ENCODE assay signal across 12 cellular contexts in the genomic region with DNA sequence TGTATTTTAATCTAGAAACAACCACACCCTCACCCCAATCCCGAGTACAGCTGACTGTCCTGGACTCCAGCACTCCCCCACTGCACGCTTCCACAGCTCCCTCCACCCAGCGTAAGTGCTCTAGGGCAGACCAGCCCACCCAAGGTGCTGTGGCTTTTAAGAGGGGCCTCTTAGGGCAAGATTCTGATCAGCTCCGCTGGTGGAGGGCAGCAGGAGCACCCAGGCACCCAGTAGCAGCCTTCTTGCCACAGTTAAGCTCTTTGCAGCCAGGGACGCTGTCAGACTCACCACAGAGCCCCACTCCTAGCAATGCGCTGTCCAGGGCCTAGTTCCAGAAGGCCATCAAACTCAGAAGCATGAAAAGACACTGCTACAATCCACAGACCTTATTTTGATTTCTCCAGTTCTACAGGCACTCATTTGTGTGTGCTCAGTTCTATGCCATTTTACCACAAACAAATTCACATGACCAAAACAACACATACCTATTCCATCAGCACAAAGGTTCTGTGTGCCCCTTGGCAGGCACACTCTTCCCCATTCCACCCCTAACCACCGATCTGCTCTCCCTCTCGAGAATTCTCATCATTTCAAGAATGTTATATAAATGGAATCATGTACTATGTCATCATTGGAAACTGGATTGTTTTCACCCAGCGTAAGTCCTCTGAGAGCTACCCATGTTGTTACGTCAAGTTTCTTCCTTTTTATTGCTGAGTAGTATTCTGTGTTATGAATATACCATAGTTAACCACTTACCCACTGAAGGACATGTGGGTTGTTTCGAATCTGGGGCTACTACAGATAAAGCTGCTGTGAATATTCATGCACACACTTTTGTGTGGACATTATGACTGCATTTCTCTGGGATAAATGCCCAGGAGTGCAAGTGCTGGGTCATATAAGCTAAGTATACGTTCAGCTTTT. TPM values are rescaled to one million over a fixed set of nuclear protein-coding genes. Genes with fewer than 3 reads are reported as not detected.
DNase-seq lines count a peak whose midpoint lies in the region; ATAC-seq and TF ChIP-seq lines count a peak whose summit lies in the region.
"Had no signal": no experiment of that assay in that cellular context is flagged by ENCODE, and none has a peak within 500 bp of the region (broad histone marks: within the 10 kb centered on the region; RNA-seq: fewer than 3 reads in every experiment).

No MANE protein-coding gene starts in this region.

- H3K4me3 Mint-ChIP-seq in activated T-cell treated with anti-CD3 and anti-CD28 coated beads, Interleukin-2, amount 50 U/mL, for 72 hours = peak overlapping the region in 1 of 2 donors; percentile 61
- H3K4me3 Mint-ChIP-seq in T-helper 1 cell treated with Interleukin-12 subunit alpha and Interleukin-12 subunit beta and Interleukin-4 antibody, amounts not matched to agents 30 μg/mL and 1 μg/mL, for 36 hours = no peak overlapping the region
- H3K4me3 Mint-ChIP-seq in effector memory CD8-positive, alpha-beta T cell = no peak overlapping the region
- H3K4me3 Mint-ChIP-seq in stimulated activated effector memory CD8-positive, alpha-beta T cell treated with anti-CD3 and anti-CD28 coated beads, Interleukin-12 subunit alpha, Interleukin-12 subunit beta, amount 100 ng/mL, for 72 hours = peak overlapping the region; percentile 3

- H3K27me3 ChIP-seq in gastrocnemius medialis = no peaks in the 10 kb centered on the region

- no peaks in the 10 kb centered on the region for H3K27me3 Mint-ChIP-seq in activated T-cell treated with anti-CD3 and anti-CD28 coated beads, Interleukin-2, amount 50 U/mL, for 72 hours (ENCODE audit: low read depth)
- no peaks in the 10 kb centered on the region for H3K27me3 Mint-ChIP-seq in T-helper 1 cell treated with Interleukin-12 subunit alpha and Interleukin-12 subunit beta and Interleukin-4 antibody, amounts not matched to agents 30 μg/mL and 1 μg/mL, for 36 hours (ENCODE audit: low read depth)
- H3K27me3 Mint-ChIP-seq in effector memory CD8-positive, alpha-beta T cell = no peaks in the 10 kb centered on the region

- peaks cover 0 to 3% of the 10 kb centered on the region in 2 donors for H3K9me3 Mint-ChIP-seq in activated T-cell treated with anti-CD3 and anti-CD28 coated beads, Interleukin-2, amount 50 U/mL, for 72 hours
- H3K9me3 Mint-ChIP-seq in T-helper 1 cell treated with Interleukin-12 subunit alpha and Interleukin-12 subunit beta and Interleukin-4 antibody, amounts not matched to agents 30 μg/mL and 1 μg/mL, for 36 hours = no peaks in the 10 kb centered on the region
- no peaks in the 10 kb centered on the region for H3K9me3 Mint-ChIP-seq in effector memory CD8-positive, alpha-beta T cell
- peaks cover 3% of the 10 kb centered on the region for H3K9me3 Mint-ChIP-seq in stimulated activated effector memory CD8-positive, alpha-beta T cell treated with anti-CD3 and anti-CD28 coated beads, Interleukin-12 subunit alpha, Interleukin-12 subunit beta, amount 100 ng/mL, for 72 hours

- intact Hi-C loops in gastrocnemius medialis (cut with DNase I; ENCODE audit: low total_unique reads) = no loop called here

- peak overlapping the region; percentile 88 for H3K27ac Mint-ChIP-seq in activated T-cell treated with anti-CD3 and anti-CD28 coated beads, Interleukin-2, amount 50 U/mL, for 72 hours
- H3K27ac Mint-ChIP-seq in T-helper 1 cell treated with Interleukin-12 subunit alpha and Interleukin-12 subunit beta and Interleukin-4 antibody, amounts not matched to agents 30 μg/mL and 1 μg/mL, for 36 hours = peak overlapping the region; percentile 57
- peak overlapping the region; percentile 80 to 89 for H3K27ac Mint-ChIP-seq in effector memory CD8-positive, alpha-beta T cell
- peak overlapping the region; percentile 60 for H3K27ac Mint-ChIP-seq in stimulated activated effector memory CD8-positive, alpha-beta T cell treated with anti-CD3 and anti-CD28 coated beads, Interleukin-12 subunit alpha, Interleukin-12 subunit beta, amount 100 ng/mL, for 72 hours

- no peaks in the 10 kb centered on the region for H3K9me3 ChIP-seq in gastrocnemius medialis

- H3K36me3 Mint-ChIP-seq in activated T-cell treated with anti-CD3 and anti-CD28 coated beads, Interleukin-2, amount 50 U/mL, for 72 hours (ENCODE audit: insufficient read depth in 2 of 2) = peaks cover 6 to 13% of the 10 kb centered on the region in 2 donors
- H3K36me3 Mint-ChIP-seq in T-helper 1 cell treated with Interleukin-12 subunit alpha and Interleukin-12 subunit beta and Interleukin-4 antibody, amounts not matched to agents 30 μg/mL and 1 μg/mL, for 36 hours (ENCODE audit: low read depth) = peaks cover 38% of the 10 kb centered on the region
- H3K36me3 Mint-ChIP-seq in effector memory CD8-positive, alpha-beta T cell (ENCODE audit: insufficient read depth) = peaks cover 6% of the 10 kb centered on the region
- peaks cover 10% of the 10 kb centered on the region for H3K36me3 Mint-ChIP-seq in stimulated activated effector memory CD8-positive, alpha-beta T cell treated with anti-CD3 and anti-CD28 coated beads, Interleukin-12 subunit alpha, Interleukin-12 subunit beta, amount 100 ng/mL, for 72 hours

- in situ Hi-C loops in gastrocnemius medialis (cut with MboI; ENCODE audit: low sequenced_read_pairs in 4 of 4) = no loop called here

- no peak for TF ChIP-seq POLR2A in gastrocnemius medialis (IDR thresholded peaks at IDR 0.05)

- peaks cover under 1% of the 10 kb centered on the region in 2 donors for H3K4me1 ChIP-seq in gastrocnemius medialis

- H3K27ac ChIP-seq in gastrocnemius medialis = no peak overlapping the region
- H3K27ac ChIP-seq: parathyroid adenoma had no signal

- H3K36me3 ChIP-seq in gastrocnemius medialis = no peaks in the 10 kb centered on the region

- peak in 1 of 2 donors; percentile 38 for ATAC-seq in activated T-cell treated with anti-CD3 and anti-CD28 coated beads, Interleukin-2, amount 50 U/mL, for 72 hours (replicated peaks in 1 of 2)
- no peak for ATAC-seq in effector memory CD8-positive, alpha-beta T cell (replicated peaks)
- ATAC-seq in stimulated activated effector memory CD8-positive, alpha-beta T cell treated with anti-CD3 and anti-CD28 coated beads, Interleukin-12 subunit alpha, Interleukin-12 subunit beta, amount 100 ng/mL, for 72 hours = peak; percentile 60
- no peak for ATAC-seq in gastrocnemius medialis
- ATAC-seq in HG03342 (IDR thresholded peaks at IDR 0.05; ENCODE audit: unreplicated experiment) = no peak

- H3K4me3 ChIP-seq in gastrocnemius medialis = no peak overlapping the region

- TF ChIP-seq CTCF in gastrocnemius medialis (IDR thresholded peaks at IDR 0.05 in 4 of 5, conservative IDR thresholded peaks at IDR 0.05 in 1 of 5) = no peak

- peaks cover 89% of the 10 kb centered on the region for H3K4me1 Mint-ChIP-seq in activated T-cell treated with anti-CD3 and anti-CD28 coated beads, Interleukin-2, amount 50 U/mL, for 72 hours (ENCODE audit: low read depth)
- peaks cover 66% of the 10 kb centered on the region for H3K4me1 Mint-ChIP-seq in T-helper 1 cell treated with Interleukin-12 subunit alpha and Interleukin-12 subunit beta and Interleukin-4 antibody, amounts not matched to agents 30 μg/mL and 1 μg/mL, for 36 hours (ENCODE audit: low read depth)
- H3K4me1 Mint-ChIP-seq in effector memory CD8-positive, alpha-beta T cell (ENCODE audit: low read depth in 2 of 2) = peaks cover 57 to 63% of the 10 kb centered on the region in 2 donors
- peaks cover 68% of the 10 kb centered on the region for H3K4me1 Mint-ChIP-seq in stimulated activated effector memory CD8-positive, alpha-beta T cell treated with anti-CD3 and anti-CD28 coated beads, Interleukin-12 subunit alpha, Interleukin-12 subunit beta, amount 100 ng/mL, for 72 hours

- peak in 1 of 2 donors; percentile 16 for DNase-seq in activated T-cell treated with anti-CD3 and anti-CD28 coated beads, Interleukin-2, amount 50 U/mL, for 72 hours
- DNase-seq in activated T-cell treated with anti-CD3 and anti-CD28 coated beads, Interleukin-2, amount 50 U/mL, for 48 hours = no peak
- no peak for DNase-seq in effector memory CD8-positive, alpha-beta T cell
- no peak for DNase-seq in stimulated activated effector memory CD8-positive, alpha-beta T cell treated with anti-CD3 and anti-CD28 coated beads, Interleukin-12 subunit alpha, Interleukin-12 subunit beta, amount 100 ng/mL, for 72 hours (ENCODE audit: low spot score in 2 of 2)
- DNase-seq in DMS79 (lab: John Stamatoyannopoulos, UW) (no peak), gastrocnemius medialis (no peak)
- DNase-seq: anterior cingulate cortex, DMS79 treated with DMSO at 0.1 percent for 48 hours, NCI-H1694 treated with DMSO at 0.1 percent for 48 hours had no signal

RNA-seq across cellular contexts. Expression of a gene that starts 40.4 kb away (rescaled TPM):
- 10 to 100 TPM; 84.9 to 86.2 TPM for total RNA-seq in activated T-cell treated with anti-CD3 and anti-CD28 coated beads, Interleukin-2, amount 50 U/mL, for 72 hours
- 10 to 100 TPM; 17.0 to 20.0 (median 17.5) TPM for total RNA-seq in gastrocnemius medialis

Comparison
In these comparisons a context has a peak if more than half of its experiments do, and no peak if none do; other contexts are left out.
1. RNA of a gene that starts 40.4 kb away (total RNA-seq): 84.9 to 86.2 TPM in activated T-cell treated with anti-CD3 and anti-CD28 coated beads, Interleukin-2, amount 50 U/mL, for 72 hours; 17.0 to 20.0 TPM in gastrocnemius medialis; every median in the first group is over 4 times any median in the second.
2. Peak in every context shown above with its lines, with median percentiles within 50 percentile points of each other: H3K27ac Mint-ChIP-seq.